ENCODE assay signal across 10 cellular contexts in genomic region chr1:234722267-234722704, GRCh38.
DNase-seq lines count a peak whose midpoint lies in the region; ATAC-seq and TF ChIP-seq lines count a peak whose summit lies in the region.
"Had no signal": no experiment of that assay in that cellular context is flagged by ENCODE, and none has a peak within 500 bp of the region (broad histone marks: within the 10 kb centered on the region; RNA-seq: fewer than 3 reads in every experiment).

No MANE protein-coding gene starts in this region.

- intact Hi-C loops in activated CD4-positive, alpha-beta memory T cell treated with anti-CD3 and anti-CD28 coated beads for 36 hours (cut with micrococcal nuclease), result loop anchor here (5.0 kb wide), 1 partner anchor 40 kb away; no protein-coding TSS in a partner anchor
- intact Hi-C loops in stomach (cut with DNase I; ENCODE audit: low total_unique reads), result loop anchor here (10.0 kb wide), 1 partner anchor 107 kb away; the partner anchor contains the start of gene IRF2BP2

- no peaks in the 10 kb centered on the region for H3K27me3 ChIP-seq in stomach

- POLR2A ChIA-PET in activated CD4-positive, alpha-beta memory T cell treated with anti-CD3 and anti-CD28 coated beads for 36 hours (lab: Charles Lee), result interaction anchor here (1.4 to 5.9 kb wide), 5 partner anchors 8 to 353 kb away, joined by 5 to 124 read pairs (median 27); partner anchors contain the start of gene IRF2BP2

- TF ChIP-seq POLR2A in stomach (IDR thresholded peaks at IDR 0.05), result no peak

- peak overlapping the region; percentile 63 for H3K27ac Mint-ChIP-seq in activated CD4-positive, alpha-beta memory T cell treated with anti-CD3 and anti-CD28 coated beads for 36 hours

- peak overlapping the region; percentile 97 to 99 (median 98) for H3K27ac ChIP-seq in stomach

- H3K36me3 ChIP-seq in stomach, result no peaks in the 10 kb centered on the region

- no peak overlapping the region for H3K4me3 ChIP-seq in stomach

- no peak for ATAC-seq in HG03460 (IDR thresholded peaks at IDR 0.05; ENCODE audit: unreplicated experiment)

- no peaks in the 10 kb centered on the region for H3K9me3 Mint-ChIP-seq in activated CD4-positive, alpha-beta memory T cell treated with anti-CD3 and anti-CD28 coated beads for 36 hours

- DNase-seq in NCI-H345 (lab: John Stamatoyannopoulos, UW), result peak; percentile 12
- no peak for DNase-seq in NCI-H345 treated with DMSO at 0.1 percent for 48 hours (lab: John Stamatoyannopoulos, UW; ENCODE audit: unreplicated experiment)
- no peak for DNase-seq in activated CD4-positive, alpha-beta memory T cell treated with anti-CD3 and anti-CD28 coated beads for 36 hours
- peak; percentile 50 for DNase-seq in islet precursor cell
- DNase-seq in stomach, result no peak
- DNase-seq in DMS114 treated with DMSO at 0.1 percent for 48 hours (lab: John Stamatoyannopoulos, UW; ENCODE audit: unreplicated experiment), result no peak
- no peak for DNase-seq in amniotic stem cell (lab: John Stamatoyannopoulos, UW)
- DNase-seq: MV-4-11; stimulated activated naive CD4-positive, alpha-beta T cell treated with Interleukin-2 at 50 U/mL for 16 hours had no signal

- CTCF ChIA-PET in activated CD4-positive, alpha-beta memory T cell treated with anti-CD3 and anti-CD28 coated beads for 36 hours (lab: Charles Lee), result interaction anchor here (0.7 to 2.0 kb wide), 2 partner anchors 111 to 120 kb away, joined by 4 to 6 read pairs; no protein-coding TSS in a partner anchor

- WGBS in stomach, 5 donors, result 28 to 37% (median 32%) methylated on average over 9 of the region's 9 CpGs

- peaks cover 82 to 99% (median 93%) of the 10 kb centered on the region in 4 donors for H3K4me1 ChIP-seq in stomach

- H3K9me3 ChIP-seq in stomach, result no peaks in the 10 kb centered on the region

- H3K27me3 Mint-ChIP-seq in activated CD4-positive, alpha-beta memory T cell treated with anti-CD3 and anti-CD28 coated beads for 36 hours, result no peaks in the 10 kb centered on the region

- no peak for TF ChIP-seq CTCF in stomach (IDR thresholded peaks at IDR 0.05)

- peaks cover 60% of the 10 kb centered on the region for H3K4me1 Mint-ChIP-seq in activated CD4-positive, alpha-beta memory T cell treated with anti-CD3 and anti-CD28 coated beads for 36 hours (ENCODE audit: low read depth)

- no peak for TF ChIP-seq EP300 in stomach (IDR thresholded peaks at IDR 0.05)

- peak overlapping the region; percentile 12 for H3K4me3 Mint-ChIP-seq in activated CD4-positive, alpha-beta memory T cell treated with anti-CD3 and anti-CD28 coated beads for 36 hours

- H3K36me3 Mint-ChIP-seq in activated CD4-positive, alpha-beta memory T cell treated with anti-CD3 and anti-CD28 coated beads for 36 hours, result no peaks in the 10 kb centered on the region

Comparison
In these comparisons a context has a peak if more than half of its experiments do, and no peak if none do; other contexts are left out.
1. DNase-seq: peak in NCI-H345 (single experiment) and islet precursor cell (single experiment); none in NCI-H345 treated with DMSO at 0.1 percent for 48 hours (single experiment), activated CD4-positive, alpha-beta memory T cell treated with anti-CD3 and anti-CD28 coated beads for 36 hours (single experiment), stomach (single experiment), DMS114 treated with DMSO at 0.1 percent for 48 hours (single experiment) and amniotic stem cell (single experiment).